ENCODE assay signal across 9 cellular contexts in genomic region chr9:129174102-129174723, GRCh38. TPM values are rescaled to one million over a fixed set of nuclear protein-coding genes. Genes with fewer than 3 reads are reported as not detected.
DNase-seq lines count a peak whose midpoint lies in the region; ATAC-seq, FAIRE-seq and TF ChIP-seq lines count a peak whose summit lies in the region.
"Had no signal": no experiment of that assay in that cellular context is flagged by ENCODE, and none has a peak within 500 bp of the region (broad histone marks: within the 10 kb centered on the region; RNA-seq: fewer than 3 reads in every experiment).

No MANE protein-coding gene starts in this region.

- TF ChIP-seq EP300 in Ishikawa (IDR thresholded peaks at IDR 0.05; ENCODE audit: borderline replicate concordance) = no peak

- no peaks in the 10 kb centered on the region for H3K36me3 ChIP-seq in Caco-2 (ENCODE audit: control insufficient read depth, insufficient read depth, low read length)

- peak; percentile 87 to 89 for DNase-seq in Caco-2
- peak; percentile 77 for DNase-seq in RCC 7860 (ENCODE audit: low spot score)
- peak; percentile 67 to 68 for DNase-seq in activated T-helper 1 cell treated with anti-CD3 and anti-CD28 coated beads, Interleukin-2, amount 50 U/mL, for 16 hours (ENCODE audit: low read depth in 1 of 2, low spot score in 1 of 2)
- DNase-seq in fibroblast of gingiva (ENCODE audit: low read depth) = peak; percentile 92
- DNase-seq in naive B cell = peak; percentile 69
- peak; percentile 61 to 67 for DNase-seq in stimulated activated CD8-positive, alpha-beta memory T cell treated with anti-CD3 and anti-CD28 coated beads, Interleukin-7, amount 100 ng/mL, for 4 hours (ENCODE audit: low read depth in 2 of 2)

- peaks cover 11% of the 10 kb centered on the region for H3K4me1 ChIP-seq in Caco-2

- H3K4me3 ChIP-seq in Caco-2 (ENCODE audit: low read depth, low read length) = peak overlapping the region; percentile 81

- POLR2A ChIA-PET in Caco-2 (lab: Charles Lee) = interaction anchor here (0.7 to 1.6 kb wide), 2 partner anchors 160 to 322 kb away, joined by 3 to 8 read pairs; no protein-coding TSS in a partner anchor

- H3K27me3 ChIP-seq in Caco-2 (replicated peaks; ENCODE audit: control insufficient read depth, insufficient read depth, low read length) = no peaks in the 10 kb centered on the region

- no peaks in the 10 kb centered on the region for H3K9me3 ChIP-seq in Caco-2

- CTCF ChIA-PET in Caco-2 (lab: Charles Lee) = interaction anchor here (0.7 to 2.0 kb wide), 15 partner anchors 9 to 452 kb away, joined by 3 to 23 read pairs (median 4); partner anchors contain the start of gene NTMT1

- H3K27ac Mint-ChIP-seq in Caco-2 (ENCODE audit: unreplicated experiment) = peak overlapping the region; percentile 75
- H3K27ac Mint-ChIP-seq in naive B cell = no peak overlapping the region

- TF ChIP-seq CTCF in Caco-2 (IDR thresholded peaks at IDR 0.05; ENCODE audit: insufficient read depth in 1 of 2, low read depth in 1 of 2, low read length in 1 of 2, severe bottlenecking in 1 of 2, unreplicated experiment in 1 of 2) = peak; percentile 96 to 97

- TF ChIP-seq RAD21 in Ishikawa (IDR thresholded peaks at IDR 0.05; ENCODE audit: low read depth) = peak; percentile 92

- peaks cover 6% of the 10 kb centered on the region for H3K4me1 Mint-ChIP-seq in Caco-2 (ENCODE audit: low read depth, unreplicated experiment)
- H3K4me1 Mint-ChIP-seq in naive B cell = peaks cover 5 to 19% (median 9%) of the 10 kb centered on the region in 3 donors

- ATAC-seq in naive B cell (ENCODE audit: low read depth in 2 of 2) (peak; percentile 13 to 24), HG03520 (IDR thresholded peaks at IDR 0.05; ENCODE audit: unreplicated experiment) (no peak)

- H3K36me3 Mint-ChIP-seq in Caco-2 (ENCODE audit: insufficient read depth, unreplicated experiment) (peaks cover 7% of the 10 kb centered on the region), naive B cell (no peaks in the 10 kb centered on the region)

- FAIRE-seq in RCC 7860 (lab: Jason Lieb, UNC) = no peak
- FAIRE-seq: endometrium had no signal

- BruUV-seq in Caco-2 (replicated peaks; lab: Mats Ljungman, UMichigan) = no TSS peak

- H3K9me3 Mint-ChIP-seq in Caco-2 (ENCODE audit: unreplicated experiment) (no peaks in the 10 kb centered on the region), naive B cell (no peaks in the 10 kb centered on the region)

- H3K4me3 Mint-ChIP-seq in Caco-2 (ENCODE audit: unreplicated experiment) (peak overlapping the region; percentile 86), naive B cell (peak overlapping the region; percentile 83 to 95 (median 90))

- H3K27me3 Mint-ChIP-seq in Caco-2 (ENCODE audit: insufficient read depth, unreplicated experiment) = no peaks in the 10 kb centered on the region
- peaks cover 10 to 38% (median 23%) of the 10 kb centered on the region in 3 donors for H3K27me3 Mint-ChIP-seq in naive B cell

- intact Hi-C loops in Caco-2 (cut with micrococcal nuclease; ENCODE audit: unreplicated experiment) = loop anchor here (10.0 kb wide), 1 partner anchor 441 kb away; no protein-coding TSS in a partner anchor

TF ChIP-seq in Ishikawa, 13 proteins besides CTCF, POLR2A, EP300 and RAD21:
- no peak for TF ChIP-seq CEBPB (IDR thresholded peaks at IDR 0.05)
- TF ChIP-seq, protein P1, sequence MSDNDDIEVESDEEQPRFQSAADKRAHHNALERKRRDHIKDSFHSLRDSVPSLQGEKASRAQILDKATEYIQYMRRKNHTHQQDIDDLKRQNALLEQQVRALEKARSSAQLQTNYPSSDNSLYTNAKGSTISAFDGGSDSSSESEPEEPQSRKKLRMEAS (IDR thresholded peaks at IDR 0.05) = peak; percentile 59
- TF ChIP-seq TEAD4 (IDR thresholded peaks at IDR 0.05) = no peak
- peak; percentile 75 for TF ChIP-seq EGR1 (IDR thresholded peaks at IDR 0.05)
- peak; percentile 29; the same call in 1 of the 2 replicates for TF ChIP-seq YY1 (IDR thresholded peaks at IDR 0.05; ENCODE audit: low read depth)
- TF ChIP-seq, protein P2, sequence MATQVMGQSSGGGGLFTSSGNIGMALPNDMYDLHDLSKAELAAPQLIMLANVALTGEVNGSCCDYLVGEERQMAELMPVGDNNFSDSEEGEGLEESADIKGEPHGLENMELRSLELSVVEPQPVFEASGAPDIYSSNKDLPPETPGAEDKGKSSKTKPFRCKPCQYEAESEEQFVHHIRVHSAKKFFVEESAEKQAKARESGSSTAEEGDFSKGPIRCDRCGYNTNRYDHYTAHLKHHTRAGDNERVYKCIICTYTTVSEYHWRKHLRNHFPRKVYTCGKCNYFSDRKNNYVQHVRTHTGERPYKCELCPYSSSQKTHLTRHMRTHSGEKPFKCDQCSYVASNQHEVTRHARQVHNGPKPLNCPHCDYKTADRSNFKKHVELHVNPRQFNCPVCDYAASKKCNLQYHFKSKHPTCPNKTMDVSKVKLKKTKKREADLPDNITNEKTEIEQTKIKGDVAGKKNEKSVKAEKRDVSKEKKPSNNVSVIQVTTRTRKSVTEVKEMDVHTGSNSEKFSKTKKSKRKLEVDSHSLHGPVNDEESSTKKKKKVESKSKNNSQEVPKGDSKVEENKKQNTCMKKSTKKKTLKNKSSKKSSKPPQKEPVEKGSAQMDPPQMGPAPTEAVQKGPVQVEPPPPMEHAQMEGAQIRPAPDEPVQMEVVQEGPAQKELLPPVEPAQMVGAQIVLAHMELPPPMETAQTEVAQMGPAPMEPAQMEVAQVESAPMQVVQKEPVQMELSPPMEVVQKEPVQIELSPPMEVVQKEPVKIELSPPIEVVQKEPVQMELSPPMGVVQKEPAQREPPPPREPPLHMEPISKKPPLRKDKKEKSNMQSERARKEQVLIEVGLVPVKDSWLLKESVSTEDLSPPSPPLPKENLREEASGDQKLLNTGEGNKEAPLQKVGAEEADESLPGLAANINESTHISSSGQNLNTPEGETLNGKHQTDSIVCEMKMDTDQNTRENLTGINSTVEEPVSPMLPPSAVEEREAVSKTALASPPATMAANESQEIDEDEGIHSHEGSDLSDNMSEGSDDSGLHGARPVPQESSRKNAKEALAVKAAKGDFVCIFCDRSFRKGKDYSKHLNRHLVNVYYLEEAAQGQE (IDR thresholded peaks at IDR 0.05; ENCODE audit: low read depth) = no peak
- peak; percentile 38; the same call in 1 of the 2 replicates for TF ChIP-seq TCF12 (IDR thresholded peaks at IDR 0.05; ENCODE audit: low read depth)
- TF ChIP-seq CREB1 (IDR thresholded peaks at IDR 0.05; ENCODE audit: low read depth) = no peak
- TF ChIP-seq TAF1 (IDR thresholded peaks at IDR 0.05; ENCODE audit: low read depth) = no peak
- TF ChIP-seq ZBTB7A (IDR thresholded peaks at IDR 0.05; ENCODE audit: low read depth) = peak; percentile 97

RNA-seq across cellular contexts. Expression of gene IER5L, which starts 3.8 kb away (rescaled TPM):
- 3.9 and 4.1 TPM in 2 replicates for total RNA-seq in Caco-2 (2022)
- under 1 TPM in 2 of 6 donors, not detected in 4; 0.09 TPM for polyA plus RNA-seq in naive B cell (ENCODE audit: low read depth in 6 of 6)
